In genomic region chr12:93883436-93884154, GRCh38 we compare ENCODE assay signal across 12 cellular contexts.
DNase-seq lines count a peak whose midpoint lies in the region; ATAC-seq and TF ChIP-seq lines count a peak whose summit lies in the region.
"Had no signal": no experiment of that assay in that cellular context is flagged by ENCODE, and none has a peak within 500 bp of the region (broad histone marks: within the 10 kb centered on the region; RNA-seq: fewer than 3 reads in every experiment).

No MANE protein-coding gene starts in this region.

- no peak overlapping the region for H3K4me3 Mint-ChIP-seq in T-helper 17 cell
- H3K4me3 Mint-ChIP-seq in progenitor cell of endocrine pancreas (ENCODE audit: low read depth) = no peak overlapping the region
- H3K4me3 Mint-ChIP-seq in activated naive CD8-positive, alpha-beta T cell treated with anti-CD3 and anti-CD28 coated beads, Interleukin-2, amount 50 U/mL, for 24 hours = no peak overlapping the region
- H3K4me3 Mint-ChIP-seq: activated naive CD8-positive, alpha-beta T cell had no signal

- no peaks in the 10 kb centered on the region for H3K9me2 ChIP-seq in GM23248 (ENCODE audit: insufficient read depth)

- peaks cover 74% of the 10 kb centered on the region for H3K4me1 ChIP-seq in GM23248 (ENCODE audit: insufficient read depth)

- H3K4me3 ChIP-seq in GM23248 = no peak overlapping the region
- no peak overlapping the region for H3K4me3 ChIP-seq in fibroblast of mammary gland (ENCODE audit: control insufficient read depth, low read depth, low read length)
- H3K4me3 ChIP-seq: skin epidermis had no signal

- H3K27me3 ChIP-seq in GM23248 (replicated peaks; ENCODE audit: insufficient read depth) = no peaks in the 10 kb centered on the region

- WGBS in GM23248 (ENCODE audit: low coverage in 1 of 2, low lambda C conversion rate in 2 of 2, missing lambda C conversion rate in 2 of 2), 2 experiments = 5 to 21% methylated on average over 2 of the region's 2 CpGs

- H3K79me2 ChIP-seq in GM23248 (ENCODE audit: insufficient read depth) = no peaks in the 10 kb centered on the region

- ATAC-seq in T-helper 17 cell = no peak
- ATAC-seq in HG02571 (IDR thresholded peaks at IDR 0.05; ENCODE audit: unreplicated experiment) = no peak
- ATAC-seq in activated naive CD8-positive, alpha-beta T cell treated with anti-CD3 and anti-CD28 coated beads, Interleukin-2, amount 50 U/mL, for 24 hours = no peak
- ATAC-seq: esophagus mucosa; stimulated activated naive CD8-positive, alpha-beta T cell treated with anti-CD3 and anti-CD28 coated beads, Interleukin-15, Interleukin-2, amounts not matched to agents 100 U/mL and 50 U/mL, for 24 hours had no signal

- H3K9me3 ChIP-seq in GM23248 (ENCODE audit: low read depth) (no peaks in the 10 kb centered on the region), T-helper 17 cell (ENCODE audit: control insufficient read depth, low read length, poor library complexity, severe bottlenecking) (no peaks in the 10 kb centered on the region)

- peak overlapping the region; percentile 37 for H3K4me2 ChIP-seq in GM23248 (ENCODE audit: unreplicated experiment)

- H3K9me3 Mint-ChIP-seq in progenitor cell of endocrine pancreas (ENCODE audit: low read depth) = no peaks in the 10 kb centered on the region
- no peaks in the 10 kb centered on the region for H3K9me3 Mint-ChIP-seq in activated naive CD8-positive, alpha-beta T cell treated with anti-CD3 and anti-CD28 coated beads, Interleukin-2, amount 50 U/mL, for 24 hours

- DNase-seq in GM23248 (peak; percentile 91), T-helper 17 cell (no peak), fibroblast of mammary gland (ENCODE audit: low read depth) (peak; percentile 85), stromal cell of bone marrow (ENCODE audit: low read depth) (peak; percentile 43), progenitor cell of endocrine pancreas (ENCODE audit: low spot score, unreplicated experiment) (no peak)
- no peak for DNase-seq in activated naive CD8-positive, alpha-beta T cell treated with anti-CD3 and anti-CD28 coated beads, Interleukin-2, amount 50 U/mL, for 24 hours
- DNase-seq: NCI-H2171; stimulated activated naive CD8-positive, alpha-beta T cell treated with anti-CD3 and anti-CD28 coated beads, Interleukin-15, Interleukin-2, amounts not matched to agents 100 U/mL and 50 U/mL, for 24 hours had no signal

- peak overlapping the region; percentile 77 for H3K27ac ChIP-seq in GM23248
- H3K27ac ChIP-seq: skin epidermis had no signal

- H4K20me1 ChIP-seq in GM23248 (ENCODE audit: insufficient read depth) = no peaks in the 10 kb centered on the region

- H3K9ac ChIP-seq in GM23248 = 0 out of 2 replicates have a peak overlapping the region, but pooled peaks have one; percentile 17

- no peaks in the 10 kb centered on the region for H3K27me3 Mint-ChIP-seq in T-helper 17 cell
- peaks cover 5% of the 10 kb centered on the region for H3K27me3 Mint-ChIP-seq in progenitor cell of endocrine pancreas
- H3K27me3 Mint-ChIP-seq in activated naive CD8-positive, alpha-beta T cell treated with anti-CD3 and anti-CD28 coated beads, Interleukin-2, amount 50 U/mL, for 24 hours = no peaks in the 10 kb centered on the region
- H3K27me3 Mint-ChIP-seq: activated naive CD8-positive, alpha-beta T cell had no signal

- H3K4me1 Mint-ChIP-seq in T-helper 17 cell (peaks cover 11% of the 10 kb centered on the region), progenitor cell of endocrine pancreas (ENCODE audit: low read depth) (peaks cover 22% of the 10 kb centered on the region)
- H3K4me1 Mint-ChIP-seq in activated naive CD8-positive, alpha-beta T cell treated with anti-CD3 and anti-CD28 coated beads, Interleukin-2, amount 50 U/mL, for 24 hours = peaks cover 7% of the 10 kb centered on the region

- TF ChIP-seq CTCF in fibroblast of mammary gland (conservative IDR thresholded peaks at IDR 0.05; ENCODE audit: control insufficient read depth, insufficient read depth, low read depth, low read length) (no peak), progenitor cell of endocrine pancreas (IDR thresholded peaks at IDR 0.05; ENCODE audit: unreplicated experiment) (no peak)

- H3K36me3 ChIP-seq in GM23248 (ENCODE audit: low read depth) = no peaks in the 10 kb centered on the region

- H3K27ac Mint-ChIP-seq in T-helper 17 cell (peak overlapping the region; percentile 86), progenitor cell of endocrine pancreas (no peak overlapping the region)
- no peak overlapping the region for H3K27ac Mint-ChIP-seq in activated naive CD8-positive, alpha-beta T cell treated with anti-CD3 and anti-CD28 coated beads, Interleukin-2, amount 50 U/mL, for 24 hours
- H3K27ac Mint-ChIP-seq: activated naive CD8-positive, alpha-beta T cell had no signal

- H3F3A ChIP-seq in GM23248 (ENCODE audit: insufficient read depth) = peaks cover 58% of the 10 kb centered on the region

- in situ Hi-C loops in GM23248 (cut with MboI) = no loop called here

- peak overlapping the region; percentile 46; the same call in 1 of the 2 replicates for H2AFZ ChIP-seq in GM23248

- H3K36me3 Mint-ChIP-seq in T-helper 17 cell (ENCODE audit: low read depth) (peaks cover 2% of the 10 kb centered on the region), progenitor cell of endocrine pancreas (ENCODE audit: insufficient read depth) (no peaks in the 10 kb centered on the region)
- no peaks in the 10 kb centered on the region for H3K36me3 Mint-ChIP-seq in activated naive CD8-positive, alpha-beta T cell treated with anti-CD3 and anti-CD28 coated beads, Interleukin-2, amount 50 U/mL, for 24 hours (ENCODE audit: low read depth)

Comparison
In these comparisons a context has a peak if more than half of its experiments do, and no peak if none do; other contexts are left out.
1. DNase-seq: peak in GM23248 (single experiment), fibroblast of mammary gland (single experiment) and stromal cell of bone marrow (single experiment); none in T-helper 17 cell (0 of 3), progenitor cell of endocrine pancreas (single experiment) and activated naive CD8-positive, alpha-beta T cell treated with anti-CD3 and anti-CD28 coated beads, Interleukin-2, amount 50 U/mL, for 24 hours (single experiment).